In genomic region chr5:147101654-147102053, GRCh38 we compare ENCODE assay signal across 30 cellular contexts.
DNase-seq lines count a peak whose midpoint lies in the region; ATAC-seq, FAIRE-seq and TF ChIP-seq lines count a peak whose summit lies in the region.
"Had no signal": no experiment of that assay in that cellular context is flagged by ENCODE, and none has a peak within 500 bp of the region (broad histone marks: within the 10 kb centered on the region; RNA-seq: fewer than 3 reads in every experiment).

No MANE protein-coding gene starts in this region.

- H3K27ac Mint-ChIP-seq in astrocyte (ENCODE audit: unreplicated experiment) = no peak overlapping the region
- H3K27ac Mint-ChIP-seq: activated B cell treated with CpG ODN at 0.5 μM for 24 hours; activated CD8-positive, alpha-beta T cell treated with anti-CD3 and anti-CD28 coated beads for 36 hours; activated naive CD8-positive, alpha-beta T cell treated with anti-CD3 and anti-CD28 coated beads for 36 hours; activated T-cell treated with anti-CD3 and anti-CD28 coated beads, Interleukin-2, amount 50 U/mL, for 72 hours; CD4-positive, alpha-beta T cell; naive thymus-derived CD8-positive, alpha-beta T cell; stimulated activated effector memory CD8-positive, alpha-beta T cell treated with anti-CD3 and anti-CD28 coated beads, Interleukin-12 subunit alpha, Interleukin-12 subunit beta, amount 100 ng/mL, for 72 hours had no signal

- no peaks in the 10 kb centered on the region for H3K27me3 Mint-ChIP-seq in astrocyte (ENCODE audit: low read depth, unreplicated experiment)
- peaks cover 1% of the 10 kb centered on the region for H3K27me3 Mint-ChIP-seq in activated T-cell treated with anti-CD3 and anti-CD28 coated beads, Interleukin-2, amount 50 U/mL, for 4 hours (ENCODE audit: low read depth)
- H3K27me3 Mint-ChIP-seq: activated B cell treated with CpG ODN at 0.5 μM for 24 hours; activated CD8-positive, alpha-beta T cell treated with anti-CD3 and anti-CD28 coated beads for 36 hours; CD4-positive, alpha-beta T cell had no signal

- TF ChIP-seq CTCF in astrocyte (IDR thresholded peaks at IDR 0.05; ENCODE audit: insufficient read depth, low read depth, low read length) (no peak), body of pancreas (IDR thresholded peaks at IDR 0.05) (no peak)

- H3K36me3 ChIP-seq in astrocyte (ENCODE audit: insufficient read depth, low read length) (no peaks in the 10 kb centered on the region), body of pancreas (replicated peaks in 1 of 2; ENCODE audit: insufficient read depth in 1 of 2, low read depth in 2 of 2) (no peaks in the 10 kb centered on the region)
- H3K36me3 ChIP-seq: esophagus squamous epithelium, prostate gland, SJCRH30, tibial artery had no signal

- peaks cover 11% of the 10 kb centered on the region for H3K4me1 Mint-ChIP-seq in astrocyte (ENCODE audit: low read depth, unreplicated experiment)
- no peaks in the 10 kb centered on the region for H3K4me1 Mint-ChIP-seq in activated T-cell treated with anti-CD3 and anti-CD28 coated beads, Interleukin-2, amount 50 U/mL, for 4 hours (ENCODE audit: low read depth)
- H3K4me1 Mint-ChIP-seq: activated B cell treated with CpG ODN at 0.5 μM for 24 hours; activated naive CD8-positive, alpha-beta T cell treated with anti-CD3 and anti-CD28 coated beads for 36 hours; naive thymus-derived CD8-positive, alpha-beta T cell; stimulated activated effector memory CD8-positive, alpha-beta T cell treated with anti-CD3 and anti-CD28 coated beads, Interleukin-12 subunit alpha, Interleukin-12 subunit beta, amount 100 ng/mL, for 72 hours had no signal

- TF ChIP-seq POLR2A in body of pancreas (IDR thresholded peaks at IDR 0.05) = no peak

- H3K4me2 ChIP-seq in astrocyte (ENCODE audit: low read length) = no peak overlapping the region
- H3K4me2 ChIP-seq: A549 had no signal

- H3K9me3 ChIP-seq in astrocyte (ENCODE audit: insufficient read depth, low read depth, low read length) (no peaks in the 10 kb centered on the region), body of pancreas (no peaks in the 10 kb centered on the region)
- H3K9me3 ChIP-seq: A549, esophagus squamous epithelium, prostate gland, SJCRH30, tibial artery had no signal

- ATAC-seq in body of pancreas (no peak), GM21360 (IDR thresholded peaks at IDR 0.05; ENCODE audit: unreplicated experiment) (no peak)
- no peak for ATAC-seq in activated T-cell treated with anti-CD3 and anti-CD28 coated beads, Interleukin-2, amount 50 U/mL, for 4 hours
- ATAC-seq: A549; activated CD8-positive, alpha-beta T cell treated with anti-CD3 and anti-CD28 coated beads for 36 hours; activated T-cell treated with anti-CD3 and anti-CD28 coated beads, Interleukin-2, amount 50 U/mL, for 72 hours; naive thymus-derived CD8-positive, alpha-beta T cell; stimulated activated effector memory CD8-positive, alpha-beta T cell treated with anti-CD3 and anti-CD28 coated beads, Interleukin-12 subunit alpha, Interleukin-12 subunit beta, amount 100 ng/mL, for 72 hours had no signal

- WGBS in body of pancreas, 2 donors = 76 to 87% methylated on average over 3 of the region's 3 CpGs

- H3K4me3 Mint-ChIP-seq in astrocyte (ENCODE audit: unreplicated experiment) = no peak overlapping the region
- H3K4me3 Mint-ChIP-seq in activated T-cell treated with anti-CD3 and anti-CD28 coated beads, Interleukin-2, amount 50 U/mL, for 4 hours = no peak overlapping the region
- H3K4me3 Mint-ChIP-seq: activated B cell treated with CpG ODN at 0.5 μM for 24 hours; activated CD8-positive, alpha-beta T cell treated with anti-CD3 and anti-CD28 coated beads for 36 hours; activated naive CD8-positive, alpha-beta T cell treated with anti-CD3 and anti-CD28 coated beads for 36 hours; activated T-cell treated with anti-CD3 and anti-CD28 coated beads, Interleukin-2, amount 50 U/mL, for 72 hours; CD4-positive, alpha-beta T cell; naive thymus-derived CD8-positive, alpha-beta T cell; stimulated activated effector memory CD8-positive, alpha-beta T cell treated with anti-CD3 and anti-CD28 coated beads, Interleukin-12 subunit alpha, Interleukin-12 subunit beta, amount 100 ng/mL, for 72 hours had no signal

- no peaks in the 10 kb centered on the region for H3K36me3 Mint-ChIP-seq in astrocyte (ENCODE audit: low read depth, unreplicated experiment)
- H3K36me3 Mint-ChIP-seq in activated T-cell treated with anti-CD3 and anti-CD28 coated beads, Interleukin-2, amount 50 U/mL, for 4 hours (ENCODE audit: insufficient read depth) = no peaks in the 10 kb centered on the region
- H3K36me3 Mint-ChIP-seq: activated naive CD8-positive, alpha-beta T cell treated with anti-CD3 and anti-CD28 coated beads for 36 hours; stimulated activated effector memory CD8-positive, alpha-beta T cell treated with anti-CD3 and anti-CD28 coated beads, Interleukin-12 subunit alpha, Interleukin-12 subunit beta, amount 100 ng/mL, for 72 hours had no signal

- no peaks in the 10 kb centered on the region for H3K79me2 ChIP-seq in astrocyte (ENCODE audit: insufficient read depth, low read length)

- peaks cover 2% of the 10 kb centered on the region for H3K9me3 Mint-ChIP-seq in astrocyte (ENCODE audit: unreplicated experiment)
- H3K9me3 Mint-ChIP-seq in activated T-cell treated with anti-CD3 and anti-CD28 coated beads, Interleukin-2, amount 50 U/mL, for 4 hours = no peaks in the 10 kb centered on the region
- H3K9me3 Mint-ChIP-seq: activated B cell treated with CpG ODN at 0.5 μM for 24 hours; activated CD8-positive, alpha-beta T cell treated with anti-CD3 and anti-CD28 coated beads for 36 hours; activated naive CD8-positive, alpha-beta T cell treated with anti-CD3 and anti-CD28 coated beads for 36 hours; activated T-cell treated with anti-CD3 and anti-CD28 coated beads, Interleukin-2, amount 50 U/mL, for 72 hours; CD4-positive, alpha-beta T cell; naive thymus-derived CD8-positive, alpha-beta T cell; stimulated activated effector memory CD8-positive, alpha-beta T cell treated with anti-CD3 and anti-CD28 coated beads, Interleukin-12 subunit alpha, Interleukin-12 subunit beta, amount 100 ng/mL, for 72 hours had no signal

- H3K27ac ChIP-seq in astrocyte (ENCODE audit: low read depth, low read length) = no peak overlapping the region
- H3K27ac ChIP-seq in body of pancreas = no peak overlapping the region
- H3K27ac ChIP-seq: A549, esophagus squamous epithelium, prostate gland, SJCRH30, tibial artery had no signal

- no peak for FAIRE-seq in astrocyte (lab: Jason Lieb, UNC)
- FAIRE-seq: A549, H54, islet of Langerhans had no signal

- DNase-seq in AG08395 (ENCODE audit: low spot score) = peak; percentile 6
- peak; percentile 46 for DNase-seq in LHCN-M2 (ENCODE audit: low read depth)
- DNase-seq in astrocyte (ENCODE audit: low read depth) = peak; percentile 13
- DNase-seq in kidney tubule cell (ENCODE audit: low spot score) = peak; percentile 16
- DNase-seq in NCI-H526 (lab: John Stamatoyannopoulos, UW) = no peak
- no peak for DNase-seq in body of pancreas
- DNase-seq in activated T-cell treated with anti-CD3 and anti-CD28 coated beads, Interleukin-2, amount 50 U/mL, for 4 hours = no peak
- DNase-seq: activated B cell treated with CpG ODN at 0.5 μM for 24 hours; activated CD8-positive, alpha-beta T cell treated with anti-CD3 and anti-CD28 coated beads for 36 hours; activated naive CD8-positive, alpha-beta T cell treated with anti-CD3 and anti-CD28 coated beads for 36 hours; activated T-cell treated with anti-CD3 and anti-CD28 coated beads, Interleukin-2, amount 50 U/mL, for 72 hours; CD4-positive, alpha-beta T cell; central memory CD4-positive, alpha-beta T cell; DND-41; effector CD4-positive, alpha-beta T cell; esophagus squamous epithelium; IMR-90; naive thymus-derived CD8-positive, alpha-beta T cell; NCI-H2029 treated with DMSO at 0.1 percent for 48 hours; NCI-H526 treated with DMSO at 0.1 percent for 48 hours; SJCRH30; T-helper 2 cell; tibial artery had no signal

- H3K27me3 ChIP-seq in astrocyte (ENCODE audit: insufficient read depth, low read length) = no peaks in the 10 kb centered on the region
- H3K27me3 ChIP-seq in body of pancreas = no peaks in the 10 kb centered on the region
- H3K27me3 ChIP-seq: esophagus squamous epithelium, SJCRH30, tibial artery had no signal

- intact Hi-C loops in body of pancreas (cut with DNase I) = no loop called here

- peaks cover 7% of the 10 kb centered on the region for H3K4me1 ChIP-seq in astrocyte (ENCODE audit: insufficient read depth, low read length)
- H3K4me1 ChIP-seq in body of pancreas = no peaks in the 10 kb centered on the region
- H3K4me1 ChIP-seq: A549, prostate gland had no signal

- no peak overlapping the region for H3K9ac ChIP-seq in astrocyte (ENCODE audit: low read length)

- H4K20me1 ChIP-seq in astrocyte (ENCODE audit: insufficient read depth, low read length) = no peaks in the 10 kb centered on the region

- no peak overlapping the region for H2AFZ ChIP-seq in astrocyte (ENCODE audit: low read depth, low read length)

- H3K4me3 ChIP-seq in astrocyte (ENCODE audit: insufficient read depth, low read depth, low read length) (no peak overlapping the region), body of pancreas (no peak overlapping the region)
- H3K4me3 ChIP-seq: A549, esophagus squamous epithelium, lung, prostate gland, SJCRH30, tibial artery had no signal

Comparison
In these comparisons a context has a peak if more than half of its experiments do, and no peak if none do; other contexts are left out.
1. DNase-seq: peak in AG08395 (single experiment), LHCN-M2 (single experiment), astrocyte (single experiment) and kidney tubule cell (single experiment); none in NCI-H526 (0 of 2), body of pancreas (0 of 4) and activated T-cell treated with anti-CD3 and anti-CD28 coated beads, Interleukin-2, amount 50 U/mL, for 4 hours (single experiment).